In genomic region chr1:30161953-30162352, GRCh38 we compare ENCODE assay signal across 18 cellular contexts.
DNase-seq lines count a peak whose midpoint lies in the region; ATAC-seq lines count a peak whose summit lies in the region.
"Had no signal": no experiment of that assay in that cellular context is flagged by ENCODE, and none has a peak within 500 bp of the region (broad histone marks: within the 10 kb centered on the region; RNA-seq: fewer than 3 reads in every experiment).

No MANE protein-coding gene starts in this region.

- DNase-seq in H7 (peak; percentile 32), NCI-H345 treated with DMSO at 0.1 percent for 48 hours (lab: John Stamatoyannopoulos, UW; ENCODE audit: unreplicated experiment) (peak; percentile 61), mesendoderm (peak; percentile 20), DMS79 (lab: John Stamatoyannopoulos, UW) (no peak)
- DNase-seq in effector CD8-positive, alpha-beta T cell (lab: John Stamatoyannopoulos, UW): no peak
- no peak for DNase-seq in activated T-helper 1 cell treated with anti-CD3 and anti-CD28 coated beads, Interleukin-12 subunit alpha, Interleukin-12 subunit beta, Interleukin-2, Interleukin-4 antibody, amounts not matched to agents 30 ng/mL and 10 ng/mL and 1 ng/mL, durations not matched to agents 14 hours and 24 hours and 36 hours (ENCODE audit: low spot score)
- DNase-seq: ACHN; BE2C; CD4-positive, alpha-beta memory T cell; DMS153; DMS79 treated with DMSO at 0.1 percent for 48 hours; GF-D8; IMR-90 had no signal

- no peaks in the 10 kb centered on the region for H3K9me3 Mint-ChIP-seq in activated T-helper 1 cell treated with anti-CD3 and anti-CD28 coated beads, Interleukin-12 subunit alpha, Interleukin-12 subunit beta, Interleukin-2, Interleukin-4 antibody, amounts not matched to agents 30 ng/mL and 10 ng/mL and 1 ng/mL, durations not matched to agents 14 hours and 24 hours and 36 hours
- H3K9me3 Mint-ChIP-seq: CD4-positive, alpha-beta memory T cell had no signal

- H3K4ac ChIP-seq in mesendoderm (ENCODE audit: low read depth, low read length): no peak overlapping the region

- no peak overlapping the region for H4K5ac ChIP-seq in mesendoderm (ENCODE audit: low read length)

- H3K27me3 Mint-ChIP-seq in activated T-helper 1 cell treated with anti-CD3 and anti-CD28 coated beads, Interleukin-12 subunit alpha, Interleukin-12 subunit beta, Interleukin-2, Interleukin-4 antibody, amounts not matched to agents 30 ng/mL and 10 ng/mL and 1 ng/mL, durations not matched to agents 14 hours and 24 hours and 36 hours (ENCODE audit: insufficient read depth): peaks cover 17% of the 10 kb centered on the region

- H2BK5ac ChIP-seq in mesendoderm (ENCODE audit: low read length): no peak overlapping the region

- no peak overlapping the region for H3K18ac ChIP-seq in mesendoderm (ENCODE audit: low read length)

- no peak overlapping the region for H4K8ac ChIP-seq in mesendoderm (ENCODE audit: low read depth, low read length)

- H3K56ac ChIP-seq in mesendoderm (ENCODE audit: low read length): no peak overlapping the region

- no peaks in the 10 kb centered on the region for H3K36me3 Mint-ChIP-seq in activated T-helper 1 cell treated with anti-CD3 and anti-CD28 coated beads, Interleukin-12 subunit alpha, Interleukin-12 subunit beta, Interleukin-2, Interleukin-4 antibody, amounts not matched to agents 30 ng/mL and 10 ng/mL and 1 ng/mL, durations not matched to agents 14 hours and 24 hours and 36 hours (ENCODE audit: low read depth)
- H3K36me3 Mint-ChIP-seq: CD14-positive monocyte; CD4-positive, alpha-beta memory T cell had no signal

- H3K27ac Mint-ChIP-seq in activated T-helper 1 cell treated with anti-CD3 and anti-CD28 coated beads, Interleukin-12 subunit alpha, Interleukin-12 subunit beta, Interleukin-2, Interleukin-4 antibody, amounts not matched to agents 30 ng/mL and 10 ng/mL and 1 ng/mL, durations not matched to agents 14 hours and 24 hours and 36 hours: no peak overlapping the region

- no peak overlapping the region for H3K9ac ChIP-seq in mesendoderm (ENCODE audit: low read length)

- ATAC-seq in GM18858 (IDR thresholded peaks at IDR 0.05; ENCODE audit: unreplicated experiment): no peak
- ATAC-seq: K562 had no signal

- no peak overlapping the region for H2BK15ac ChIP-seq in mesendoderm (replicated peaks; ENCODE audit: low read depth)

- H3K27me3 ChIP-seq in H7 (ENCODE audit: control insufficient read depth, insufficient read depth, low read length) (no peaks in the 10 kb centered on the region; the same call in 1 of the 2 replicates), mesendoderm (ENCODE audit: insufficient read depth, low read length, poor library complexity) (no peaks in the 10 kb centered on the region)
- H3K27me3 ChIP-seq: BE2C had no signal

- peaks cover 2% of the 10 kb centered on the region for H3K4me1 ChIP-seq in mesendoderm (ENCODE audit: control insufficient read depth, low read depth, low read length)
- H3K4me1 ChIP-seq: BE2C, HAP-1 had no signal

- H3K36me3 ChIP-seq in H7 (replicated peaks; ENCODE audit: control insufficient read depth, insufficient read depth, low read length): no peaks in the 10 kb centered on the region
- H3K36me3 ChIP-seq in mesendoderm (ENCODE audit: control insufficient read depth, insufficient read depth, low read length): no peaks in the 10 kb centered on the region
- H3K36me3 ChIP-seq: BE2C, HAP-1 had no signal

- no peak overlapping the region for H3K23ac ChIP-seq in mesendoderm (ENCODE audit: low read length)

- no peak overlapping the region for H3K4me3 ChIP-seq in H7 (ENCODE audit: insufficient read depth, low read depth, low read length)
- no peak overlapping the region for H3K4me3 ChIP-seq in mesendoderm (ENCODE audit: low read length)
- H3K4me3 ChIP-seq: HAP-1, K562 had no signal

- no peak overlapping the region for H2AK5ac ChIP-seq in mesendoderm (ENCODE audit: low read length)

- no peak overlapping the region for H3K27ac ChIP-seq in mesendoderm (ENCODE audit: low read depth, low read length)
- H3K27ac ChIP-seq: HL-60 had no signal

- intact Hi-C loops in activated T-helper 1 cell treated with anti-CD3 and anti-CD28 coated beads, Interleukin-12 subunit alpha, Interleukin-12 subunit beta, Interleukin-2, Interleukin-4 antibody, amounts not matched to agents 30 ng/mL and 10 ng/mL and 1 ng/mL, durations not matched to agents 14 hours and 24 hours and 36 hours (cut with micrococcal nuclease): no loop called here

- no peak overlapping the region for H3K4me3 Mint-ChIP-seq in activated T-helper 1 cell treated with anti-CD3 and anti-CD28 coated beads, Interleukin-12 subunit alpha, Interleukin-12 subunit beta, Interleukin-2, Interleukin-4 antibody, amounts not matched to agents 30 ng/mL and 10 ng/mL and 1 ng/mL, durations not matched to agents 14 hours and 24 hours and 36 hours
- H3K4me3 Mint-ChIP-seq: CD14-positive monocyte; CD4-positive, alpha-beta memory T cell had no signal

- H3K4me1 Mint-ChIP-seq in activated T-helper 1 cell treated with anti-CD3 and anti-CD28 coated beads, Interleukin-12 subunit alpha, Interleukin-12 subunit beta, Interleukin-2, Interleukin-4 antibody, amounts not matched to agents 30 ng/mL and 10 ng/mL and 1 ng/mL, durations not matched to agents 14 hours and 24 hours and 36 hours (ENCODE audit: low read depth): no peaks in the 10 kb centered on the region
- H3K4me1 Mint-ChIP-seq: CD14-positive monocyte; CD4-positive, alpha-beta memory T cell had no signal

- H3K4me2 ChIP-seq in mesendoderm (ENCODE audit: low read length): no peak overlapping the region

- no peaks in the 10 kb centered on the region for H3K79me2 ChIP-seq in mesendoderm (ENCODE audit: control insufficient read depth, insufficient read depth, low read length)

- H3K79me1 ChIP-seq in mesendoderm (ENCODE audit: low read length): no peaks in the 10 kb centered on the region

- no peak overlapping the region for H2BK120ac ChIP-seq in mesendoderm (ENCODE audit: low read depth, low read length)

- WGBS in mesendoderm (ENCODE audit: extremely low coverage, insufficient coverage, low lambda C conversion rate): no CpG with 5 or more reads among the region's 6 CpGs

Comparison
In these comparisons a context has a peak if more than half of its experiments do, and no peak if none do; other contexts are left out.
1. DNase-seq: peak in H7 (single experiment), NCI-H345 treated with DMSO at 0.1 percent for 48 hours (single experiment) and mesendoderm (single experiment); none in DMS79 (single experiment), effector CD8-positive, alpha-beta T cell (single experiment) and activated T-helper 1 cell treated with anti-CD3 and anti-CD28 coated beads, Interleukin-12 subunit alpha, Interleukin-12 subunit beta, Interleukin-2, Interleukin-4 antibody, amounts not matched to agents 30 ng/mL and 10 ng/mL and 1 ng/mL, durations not matched to agents 14 hours and 24 hours and 36 hours (single experiment).